Comparison of ENCODE assay signal across 1 cellular context in the genomic region with DNA sequence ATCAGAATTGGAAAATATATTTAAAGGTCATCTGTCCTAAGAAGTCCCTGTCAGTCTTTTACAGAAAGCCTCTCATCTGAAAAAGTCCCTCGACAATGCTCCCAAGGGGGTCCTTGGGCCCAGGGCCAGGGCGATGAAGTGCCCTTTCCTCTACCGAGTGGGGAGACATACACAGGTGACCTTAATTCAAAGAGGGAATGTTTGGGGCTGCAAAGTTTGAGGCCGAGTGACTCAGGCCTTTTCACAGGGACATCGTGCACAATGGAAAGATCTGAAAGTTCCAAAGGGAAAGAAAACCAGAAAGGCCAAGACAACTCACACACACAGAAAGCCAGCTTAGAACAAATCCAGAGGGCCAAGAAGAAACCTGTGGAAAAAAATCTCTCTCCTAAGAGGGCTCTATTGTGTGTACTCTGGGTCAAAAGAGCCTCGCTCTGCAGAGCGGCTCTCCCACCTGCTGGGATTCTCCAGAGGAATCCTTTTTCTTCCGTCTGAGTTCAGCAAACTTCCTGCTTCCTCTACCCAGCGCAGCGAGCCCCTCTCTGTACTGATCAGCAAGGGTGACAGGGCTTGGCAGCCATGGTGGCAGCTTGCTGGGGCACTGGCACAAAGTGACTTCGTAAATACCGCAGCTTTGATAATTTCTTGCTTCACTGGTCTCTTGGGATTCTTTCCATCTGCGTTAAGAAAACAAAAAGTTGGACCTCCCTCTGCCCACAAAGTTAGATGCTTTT.
TF ChIP-seq lines count a peak whose summit lies in the region.

No MANE protein-coding gene starts in this region.

TF ChIP-seq in GM23338, 12 proteins besides CTCF, POLR2A, EP300 and RAD21 (continued from another document):
- TF ChIP-seq, protein P1, sequence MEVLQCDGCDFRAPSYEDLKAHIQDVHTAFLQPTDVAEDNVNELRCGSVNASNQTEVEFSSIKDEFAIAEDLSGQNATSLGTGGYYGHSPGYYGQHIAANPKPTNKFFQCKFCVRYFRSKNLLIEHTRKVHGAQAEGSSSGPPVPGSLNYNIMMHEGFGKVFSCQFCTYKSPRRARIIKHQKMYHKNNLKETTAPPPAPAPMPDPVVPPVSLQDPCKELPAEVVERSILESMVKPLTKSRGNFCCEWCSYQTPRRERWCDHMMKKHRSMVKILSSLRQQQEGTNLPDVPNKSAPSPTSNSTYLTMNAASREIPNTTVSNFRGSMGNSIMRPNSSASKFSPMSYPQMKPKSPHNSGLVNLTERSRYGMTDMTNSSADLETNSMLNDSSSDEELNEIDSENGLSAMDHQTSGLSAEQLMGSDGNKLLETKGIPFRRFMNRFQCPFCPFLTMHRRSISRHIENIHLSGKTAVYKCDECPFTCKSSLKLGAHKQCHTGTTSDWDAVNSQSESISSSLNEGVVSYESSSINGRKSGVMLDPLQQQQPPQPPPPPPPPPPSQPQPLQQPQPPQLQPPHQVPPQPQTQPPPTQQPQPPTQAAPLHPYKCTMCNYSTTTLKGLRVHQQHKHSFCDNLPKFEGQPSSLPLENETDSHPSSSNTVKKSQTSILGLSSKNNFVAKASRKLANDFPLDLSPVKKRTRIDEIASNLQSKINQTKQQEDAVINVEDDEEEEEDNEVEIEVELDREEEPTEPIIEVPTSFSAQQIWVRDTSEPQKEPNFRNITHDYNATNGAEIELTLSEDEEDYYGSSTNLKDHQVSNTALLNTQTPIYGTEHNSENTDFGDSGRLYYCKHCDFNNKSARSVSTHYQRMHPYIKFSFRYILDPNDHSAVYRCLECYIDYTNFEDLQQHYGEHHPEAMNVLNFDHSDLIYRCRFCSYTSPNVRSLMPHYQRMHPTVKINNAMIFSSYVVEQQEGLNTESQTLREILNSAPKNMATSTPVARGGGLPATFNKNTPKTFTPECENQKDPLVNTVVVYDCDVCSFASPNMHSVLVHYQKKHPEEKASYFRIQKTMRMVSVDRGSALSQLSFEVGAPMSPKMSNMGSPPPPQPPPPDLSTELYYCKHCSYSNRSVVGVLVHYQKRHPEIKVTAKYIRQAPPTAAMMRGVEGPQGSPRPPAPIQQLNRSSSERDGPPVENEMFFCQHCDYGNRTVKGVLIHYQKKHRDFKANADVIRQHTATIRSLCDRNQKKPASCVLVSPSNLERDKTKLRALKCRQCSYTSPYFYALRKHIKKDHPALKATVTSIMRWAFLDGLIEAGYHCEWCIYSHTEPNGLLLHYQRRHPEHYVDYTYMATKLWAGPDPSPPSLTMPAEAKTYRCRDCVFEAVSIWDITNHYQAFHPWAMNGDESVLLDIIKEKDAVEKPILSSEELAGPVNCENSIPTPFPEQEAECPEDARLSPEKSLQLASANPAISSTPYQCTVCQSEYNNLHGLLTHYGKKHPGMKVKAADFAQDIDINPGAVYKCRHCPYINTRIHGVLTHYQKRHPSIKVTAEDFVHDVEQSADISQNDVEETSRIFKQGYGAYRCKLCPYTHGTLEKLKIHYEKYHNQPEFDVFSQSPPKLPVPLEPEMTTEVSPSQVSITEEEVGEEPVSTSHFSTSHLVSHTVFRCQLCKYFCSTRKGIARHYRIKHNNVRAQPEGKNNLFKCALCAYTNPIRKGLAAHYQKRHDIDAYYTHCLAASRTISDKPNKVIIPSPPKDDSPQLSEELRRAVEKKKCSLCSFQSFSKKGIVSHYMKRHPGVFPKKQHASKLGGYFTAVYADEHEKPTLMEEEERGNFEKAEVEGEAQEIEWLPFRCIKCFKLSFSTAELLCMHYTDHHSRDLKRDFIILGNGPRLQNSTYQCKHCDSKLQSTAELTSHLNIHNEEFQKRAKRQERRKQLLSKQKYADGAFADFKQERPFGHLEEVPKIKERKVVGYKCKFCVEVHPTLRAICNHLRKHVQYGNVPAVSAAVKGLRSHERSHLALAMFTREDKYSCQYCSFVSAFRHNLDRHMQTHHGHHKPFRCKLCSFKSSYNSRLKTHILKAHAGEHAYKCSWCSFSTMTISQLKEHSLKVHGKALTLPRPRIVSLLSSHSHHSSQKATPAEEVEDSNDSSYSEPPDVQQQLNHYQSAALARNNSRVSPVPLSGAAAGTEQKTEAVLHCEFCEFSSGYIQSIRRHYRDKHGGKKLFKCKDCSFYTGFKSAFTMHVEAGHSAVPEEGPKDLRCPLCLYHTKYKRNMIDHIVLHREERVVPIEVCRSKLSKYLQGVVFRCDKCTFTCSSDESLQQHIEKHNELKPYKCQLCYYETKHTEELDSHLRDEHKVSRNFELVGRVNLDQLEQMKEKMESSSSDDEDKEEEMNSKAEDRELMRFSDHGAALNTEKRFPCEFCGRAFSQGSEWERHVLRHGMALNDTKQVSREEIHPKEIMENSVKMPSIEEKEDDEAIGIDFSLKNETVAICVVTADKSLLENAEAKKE (CRISPR knock-in tag; IDR thresholded peaks at IDR 0.05) = peak; percentile 89
- TF ChIP-seq, protein P2, sequence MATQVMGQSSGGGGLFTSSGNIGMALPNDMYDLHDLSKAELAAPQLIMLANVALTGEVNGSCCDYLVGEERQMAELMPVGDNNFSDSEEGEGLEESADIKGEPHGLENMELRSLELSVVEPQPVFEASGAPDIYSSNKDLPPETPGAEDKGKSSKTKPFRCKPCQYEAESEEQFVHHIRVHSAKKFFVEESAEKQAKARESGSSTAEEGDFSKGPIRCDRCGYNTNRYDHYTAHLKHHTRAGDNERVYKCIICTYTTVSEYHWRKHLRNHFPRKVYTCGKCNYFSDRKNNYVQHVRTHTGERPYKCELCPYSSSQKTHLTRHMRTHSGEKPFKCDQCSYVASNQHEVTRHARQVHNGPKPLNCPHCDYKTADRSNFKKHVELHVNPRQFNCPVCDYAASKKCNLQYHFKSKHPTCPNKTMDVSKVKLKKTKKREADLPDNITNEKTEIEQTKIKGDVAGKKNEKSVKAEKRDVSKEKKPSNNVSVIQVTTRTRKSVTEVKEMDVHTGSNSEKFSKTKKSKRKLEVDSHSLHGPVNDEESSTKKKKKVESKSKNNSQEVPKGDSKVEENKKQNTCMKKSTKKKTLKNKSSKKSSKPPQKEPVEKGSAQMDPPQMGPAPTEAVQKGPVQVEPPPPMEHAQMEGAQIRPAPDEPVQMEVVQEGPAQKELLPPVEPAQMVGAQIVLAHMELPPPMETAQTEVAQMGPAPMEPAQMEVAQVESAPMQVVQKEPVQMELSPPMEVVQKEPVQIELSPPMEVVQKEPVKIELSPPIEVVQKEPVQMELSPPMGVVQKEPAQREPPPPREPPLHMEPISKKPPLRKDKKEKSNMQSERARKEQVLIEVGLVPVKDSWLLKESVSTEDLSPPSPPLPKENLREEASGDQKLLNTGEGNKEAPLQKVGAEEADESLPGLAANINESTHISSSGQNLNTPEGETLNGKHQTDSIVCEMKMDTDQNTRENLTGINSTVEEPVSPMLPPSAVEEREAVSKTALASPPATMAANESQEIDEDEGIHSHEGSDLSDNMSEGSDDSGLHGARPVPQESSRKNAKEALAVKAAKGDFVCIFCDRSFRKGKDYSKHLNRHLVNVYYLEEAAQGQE (IDR thresholded peaks at IDR 0.05; ENCODE audit: unreplicated experiment) = no peak
- no peak for TF ChIP-seq POLR2AphosphoS5 (IDR thresholded peaks at IDR 0.05; ENCODE audit: low read depth)
- TF ChIP-seq EZH2phosphoT487 (IDR thresholded peaks at IDR 0.05; ENCODE audit: unreplicated experiment) = no peak
